ENCODE assay signal across 13 cellular contexts in genomic region chr22:49828599-49828965, GRCh38. TPM values are rescaled to one million over a fixed set of nuclear protein-coding genes. Genes with fewer than 3 reads are reported as not detected.
DNase-seq lines count a peak whose midpoint lies in the region; ATAC-seq, FAIRE-seq and TF ChIP-seq lines count a peak whose summit lies in the region.
"Had no signal": no experiment of that assay in that cellular context is flagged by ENCODE, and none has a peak within 500 bp of the region (broad histone marks: within the 10 kb centered on the region; RNA-seq: fewer than 3 reads in every experiment).

No MANE protein-coding gene starts in this region.

- TF ChIP-seq CTCF in left ventricle myocardium inferior (IDR thresholded peaks at IDR 0.05; ENCODE audit: borderline replicate concordance) (no peak), activated B cell treated with CpG ODN at 0.5 μM for 24 hours (IDR thresholded peaks at IDR 0.05) (no peak), kidney (IDR thresholded peaks at IDR 0.05; ENCODE audit: borderline replicate concordance, extremely low read depth, insufficient read depth) (no peak), stomach (IDR thresholded peaks at IDR 0.05) (no peak)

- no peak for ATAC-seq in Right ventricle myocardium inferior
- no peak for ATAC-seq in activated B cell treated with CpG ODN at 0.5 μM for 24 hours (ENCODE audit: low read depth)
- ATAC-seq in stimulated activated naive CD8-positive, alpha-beta T cell treated with anti-CD3 and anti-CD28 coated beads, Interleukin-15, amount 100 ng/mL, for 72 hours = no peak
- ATAC-seq in HG02759 (IDR thresholded peaks at IDR 0.05; ENCODE audit: unreplicated experiment) = no peak
- ATAC-seq: Panc1 had no signal

- DNase-seq in Right ventricle myocardium inferior (ENCODE audit: missing footprints) (peak; percentile 70), left ventricle myocardium inferior (no peak), activated B cell treated with CpG ODN at 0.5 μM for 24 hours (no peak), kidney (peak; percentile 74), stomach (no peak), NCI-H748 treated with DMSO at 0.1 percent for 48 hours (lab: John Stamatoyannopoulos, UW) (no peak)
- no peak for DNase-seq in stimulated activated naive CD8-positive, alpha-beta T cell treated with anti-CD3 and anti-CD28 coated beads, Interleukin-15, amount 100 ng/mL, for 72 hours
- DNase-seq: NCI-H226; stimulated activated CD4-positive, alpha-beta T cell treated with anti-CD3 and anti-CD28 coated beads, Interleukin-2, amount 100 ng/mL, for 24 hours had no signal

- intact Hi-C loops in Right ventricle myocardium inferior (cut with DNase I) = no loop called here
- intact Hi-C loops in left ventricle myocardium inferior (cut with micrococcal nuclease) = no loop called here
- intact Hi-C loops in activated B cell treated with CpG ODN at 0.5 μM for 24 hours (cut with micrococcal nuclease) = loop anchor here (5.0 to 10.0 kb wide), 2 partner anchors 206 to 364 kb away; no protein-coding TSS in a partner anchor
- intact Hi-C loops in kidney (cut with DNase I) = no loop called here
- intact Hi-C loops in stomach (cut with DNase I; ENCODE audit: low total_unique reads) = no loop called here

- H3K4me1 ChIP-seq in left ventricle myocardium inferior (peaks cover 35% of the 10 kb centered on the region), kidney (ENCODE audit: control insufficient read depth in 1 of 2, insufficient read depth in 1 of 2, low read depth in 1 of 2, low read length in 2 of 2) (peaks cover 9 to 23% of the 10 kb centered on the region in 2 donors), stomach (peaks cover 23 to 38% (median 31%) of the 10 kb centered on the region in 4 donors)

- H3K36me3 Mint-ChIP-seq in activated B cell treated with CpG ODN at 0.5 μM for 24 hours (ENCODE audit: low read depth) = peaks cover 20% of the 10 kb centered on the region

- POLR2A ChIA-PET in activated B cell treated with CpG ODN at 0.5 μM for 24 hours (lab: Charles Lee) = interaction anchor here (0.6 to 1.7 kb wide), 3 partner anchors 10 to 134 kb away, joined by 3 to 7 read pairs (median 3); no protein-coding TSS in a partner anchor

- H3K4me3 ChIP-seq in left ventricle myocardium inferior (no peak overlapping the region), kidney (ENCODE audit: low read length in 2 of 2) (no peak overlapping the region), stomach (no peak overlapping the region)

- CTCF ChIA-PET in activated B cell treated with CpG ODN at 0.5 μM for 24 hours (lab: Charles Lee) = no interaction called here

- peaks cover 7% of the 10 kb centered on the region for H3K9me3 ChIP-seq in left ventricle myocardium inferior (replicated peaks)
- H3K9me3 ChIP-seq in kidney (ENCODE audit: control insufficient read depth in 1 of 2, low read length in 2 of 2) = peaks cover 0 to 16% of the 10 kb centered on the region in 2 donors
- peaks cover 0 to 6% (median 2%) of the 10 kb centered on the region in 4 donors for H3K9me3 ChIP-seq in stomach
- H3K9me3 ChIP-seq: psoas muscle had no signal

- no peaks in the 10 kb centered on the region for H3K9me3 Mint-ChIP-seq in activated B cell treated with CpG ODN at 0.5 μM for 24 hours
- H3K9me3 Mint-ChIP-seq in stimulated activated naive CD8-positive, alpha-beta T cell treated with anti-CD3 and anti-CD28 coated beads, Interleukin-15, amount 100 ng/mL, for 72 hours = no peaks in the 10 kb centered on the region

- peaks cover 4% of the 10 kb centered on the region for H3K27me3 Mint-ChIP-seq in activated B cell treated with CpG ODN at 0.5 μM for 24 hours
- H3K27me3 Mint-ChIP-seq in stimulated activated naive CD8-positive, alpha-beta T cell treated with anti-CD3 and anti-CD28 coated beads, Interleukin-15, amount 100 ng/mL, for 72 hours = no peaks in the 10 kb centered on the region

- H3K27ac ChIP-seq in left ventricle myocardium inferior (replicated peaks) = no peak overlapping the region
- no peak overlapping the region for H3K27ac ChIP-seq in kidney (ENCODE audit: low read depth in 2 of 2, low read length in 2 of 2)
- H3K27ac ChIP-seq in stomach = peak overlapping the region in 1 of 5 donors; percentile 91

- WGBS in stomach, 5 donors = 87 to 95% (median 92%) methylated on average over 13 to 14 of the region's 14 CpGs

- H3K36me3 ChIP-seq in left ventricle myocardium inferior (peaks cover 5% of the 10 kb centered on the region), kidney (ENCODE audit: control insufficient read depth in 1 of 2, insufficient read depth in 2 of 2, low read length in 2 of 2) (peaks cover 1 to 11% of the 10 kb centered on the region in 2 donors), stomach (peaks cover 5 to 18% (median 8%) of the 10 kb centered on the region in 4 donors)

- peak overlapping the region; percentile 63 for H3K27ac Mint-ChIP-seq in activated B cell treated with CpG ODN at 0.5 μM for 24 hours
- peak overlapping the region; percentile 67 to 88 for H3K27ac Mint-ChIP-seq in stimulated activated naive CD8-positive, alpha-beta T cell treated with anti-CD3 and anti-CD28 coated beads, Interleukin-15, amount 100 ng/mL, for 72 hours

- peak overlapping the region; percentile 44 for H3K4me3 Mint-ChIP-seq in activated B cell treated with CpG ODN at 0.5 μM for 24 hours
- H3K4me3 Mint-ChIP-seq in stimulated activated naive CD8-positive, alpha-beta T cell treated with anti-CD3 and anti-CD28 coated beads, Interleukin-15, amount 100 ng/mL, for 72 hours = peak overlapping the region; percentile 42 to 53

- TF ChIP-seq POLR2A in stomach (IDR thresholded peaks at IDR 0.05) = no peak

- H3K27me3 ChIP-seq in left ventricle myocardium inferior (ENCODE audit: low read depth) (no peaks in the 10 kb centered on the region), stomach (no peaks in the 10 kb centered on the region)

- H3K9ac ChIP-seq in kidney (ENCODE audit: low read length in 2 of 2) = no peak overlapping the region

- peaks cover 45% of the 10 kb centered on the region for H3K4me1 Mint-ChIP-seq in activated B cell treated with CpG ODN at 0.5 μM for 24 hours
- peaks cover 49% of the 10 kb centered on the region for H3K4me1 Mint-ChIP-seq in stimulated activated naive CD8-positive, alpha-beta T cell treated with anti-CD3 and anti-CD28 coated beads, Interleukin-15, amount 100 ng/mL, for 72 hours

- FAIRE-seq in kidney (lab: Jason Lieb, UNC) = no peak
- FAIRE-seq: bronchial epithelial cell had no signal

- no peak for TF ChIP-seq EP300 in stomach (IDR thresholded peaks at IDR 0.05)

RNA-seq across cellular contexts. Expression of gene BRD1, which starts 0.9 kb away (rescaled TPM):
- total RNA-seq in Right ventricle myocardium inferior (17.5 TPM), left ventricle myocardium inferior (14.9 TPM), activated B cell treated with CpG ODN at 0.5 μM for 24 hours (37.5 and 45.8 TPM in 2 replicates), kidney (40.5 TPM), stomach (10 to 100 TPM; 29.2 to 92.4 (median 49.4) TPM)
- polyA plus RNA-seq in kidney (ENCODE audit: insufficient read depth, low read depth, low replicate concordance) (8.1 TPM), stomach (10 to 100 TPM; 10.0 to 17.7 (median 16.0) TPM)

RNA-seq across cellular contexts. Expression of gene ZBED4, which starts 25.1 kb away (rescaled TPM):
- 4.8 TPM for total RNA-seq in Right ventricle myocardium inferior
- 4.1 TPM for total RNA-seq in left ventricle myocardium inferior
- 16.0 and 17.3 TPM in 2 replicates for total RNA-seq in activated B cell treated with CpG ODN at 0.5 μM for 24 hours
- total RNA-seq in kidney = 12.9 TPM
- 2.1 TPM for polyA plus RNA-seq in kidney (ENCODE audit: insufficient read depth, low read depth, low replicate concordance)
- 10 to 100 TPM; 11.9 to 31.7 (median 21.6) TPM for total RNA-seq in stomach
- polyA plus RNA-seq in stomach = 1 to 10 TPM; 2.2 to 3.2 (median 3.2) TPM

Comparison
In these comparisons a context has a peak if more than half of its experiments do, and no peak if none do; other contexts are left out.
1. DNase-seq: peak in Right ventricle myocardium inferior (single experiment) and kidney (single experiment); none in left ventricle myocardium inferior (single experiment), activated B cell treated with CpG ODN at 0.5 μM for 24 hours (single experiment), stimulated activated naive CD8-positive, alpha-beta T cell treated with anti-CD3 and anti-CD28 coated beads, Interleukin-15, amount 100 ng/mL, for 72 hours (0 of 2), stomach (single experiment) and NCI-H748 treated with DMSO at 0.1 percent for 48 hours (single experiment).